In the genomic region with DNA sequence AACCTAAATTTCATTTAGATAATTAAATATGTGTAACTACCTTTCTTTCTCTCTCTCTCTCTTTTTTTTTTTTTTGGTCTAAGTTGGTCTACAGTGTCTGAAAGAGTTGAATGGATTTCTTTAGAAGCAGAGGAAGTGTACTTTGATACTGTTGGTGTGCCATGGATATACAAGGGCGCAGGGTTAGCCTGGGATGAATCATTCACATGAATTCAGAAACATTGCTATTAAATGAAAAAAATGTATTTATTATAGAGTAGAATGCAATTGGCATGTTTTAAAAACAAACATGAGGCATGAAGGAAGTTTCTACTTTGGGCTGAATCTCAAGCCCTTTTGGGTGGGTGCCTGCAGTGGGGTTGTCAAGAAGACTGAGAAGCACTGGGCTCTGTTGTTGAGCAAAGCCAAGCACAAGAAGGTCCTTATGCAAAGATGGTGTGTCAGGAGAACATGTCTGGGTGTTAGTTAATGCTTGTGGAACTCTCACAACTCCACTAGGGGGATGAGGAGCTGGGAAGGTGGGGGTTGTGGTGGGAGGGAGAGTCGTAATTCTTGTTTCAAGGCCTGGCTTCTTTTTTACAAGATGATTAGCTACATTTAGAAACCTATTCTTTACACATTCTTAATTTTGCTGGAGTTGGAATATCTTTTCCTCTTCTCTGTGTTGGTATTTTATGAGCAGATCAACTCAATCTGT, we compare ENCODE assay signal across 15 cellular contexts. TPM values are rescaled to one million over a fixed set of nuclear protein-coding genes. Genes with fewer than 3 reads are reported as not detected.
DNase-seq lines count a peak whose midpoint lies in the region; ATAC-seq and TF ChIP-seq lines count a peak whose summit lies in the region.
"Had no signal": no experiment of that assay in that cellular context is flagged by ENCODE, and none has a peak within 500 bp of the region (broad histone marks: within the 10 kb centered on the region; RNA-seq: fewer than 3 reads in every experiment).

No MANE protein-coding gene starts in this region.

- H3K27ac ChIP-seq in brain microvascular endothelial cell = no peak overlapping the region
- H3K27ac ChIP-seq: colonic mucosa, right atrium auricular region had no signal

- H3K27ac Mint-ChIP-seq in Caco-2 (ENCODE audit: unreplicated experiment) = no peak overlapping the region
- H3K27ac Mint-ChIP-seq in nephron progenitor cell = no peak overlapping the region
- H3K27ac Mint-ChIP-seq: activated naive CD8-positive, alpha-beta T cell treated with anti-CD3 and anti-CD28 coated beads, Interleukin-2, amount 10 ng/mL, durations not matched to agents 7 days and 5 days; CD8-positive, alpha-beta T cell had no signal

- POLR2A ChIA-PET in Caco-2 (lab: Charles Lee) = no interaction called here

- H3K36me3 ChIP-seq in Caco-2 (ENCODE audit: control insufficient read depth, insufficient read depth, low read length) = no peaks in the 10 kb centered on the region
- no peaks in the 10 kb centered on the region for H3K36me3 ChIP-seq in brain microvascular endothelial cell (replicated peaks)
- H3K36me3 ChIP-seq: colonic mucosa, right atrium auricular region had no signal

- BruUV-seq in Caco-2 (replicated peaks; lab: Mats Ljungman, UMichigan) = no TSS peak

- in situ Hi-C loops in brain microvascular endothelial cell (cut with HindIII; ENCODE audit: low pct_ligation_motif_present, low sequenced_read_pairs) = no loop called here

- H3K4me3 ChIP-seq in Caco-2 (ENCODE audit: low read depth, low read length) = no peak overlapping the region
- no peak overlapping the region for H3K4me3 ChIP-seq in brain microvascular endothelial cell (ENCODE audit: low read depth, low read length)
- H3K4me3 ChIP-seq: colonic mucosa, right atrium auricular region had no signal

- H3K9me3 Mint-ChIP-seq in Caco-2 (ENCODE audit: unreplicated experiment) (no peaks in the 10 kb centered on the region), nephron progenitor cell (peaks cover 7% of the 10 kb centered on the region)
- H3K9me3 Mint-ChIP-seq: activated naive CD8-positive, alpha-beta T cell treated with anti-CD3 and anti-CD28 coated beads, Interleukin-2, amount 10 ng/mL, durations not matched to agents 7 days and 5 days; CD8-positive, alpha-beta T cell had no signal

- H3K4me1 Mint-ChIP-seq in Caco-2 (ENCODE audit: low read depth, unreplicated experiment) (no peaks in the 10 kb centered on the region), nephron progenitor cell (peaks cover 47% of the 10 kb centered on the region)
- H3K4me1 Mint-ChIP-seq: activated naive CD8-positive, alpha-beta T cell treated with anti-CD3 and anti-CD28 coated beads, Interleukin-2, amount 10 ng/mL, durations not matched to agents 7 days and 5 days had no signal

- no peak overlapping the region for H3K4me3 Mint-ChIP-seq in Caco-2 (ENCODE audit: unreplicated experiment)
- peak overlapping the region; percentile 42 for H3K4me3 Mint-ChIP-seq in nephron progenitor cell
- H3K4me3 Mint-ChIP-seq: activated naive CD8-positive, alpha-beta T cell treated with anti-CD3 and anti-CD28 coated beads, Interleukin-2, amount 10 ng/mL, durations not matched to agents 7 days and 5 days; CD8-positive, alpha-beta T cell had no signal

- no peaks in the 10 kb centered on the region for H3K9me3 ChIP-seq in Caco-2
- H3K9me3 ChIP-seq: colonic mucosa, right atrium auricular region had no signal

- ATAC-seq in GM21825 (IDR thresholded peaks at IDR 0.05; ENCODE audit: unreplicated experiment) (no peak), HG03108 (IDR thresholded peaks at IDR 0.05; ENCODE audit: unreplicated experiment) (no peak)
- ATAC-seq: CD8-positive, alpha-beta T cell had no signal

- intact Hi-C loops in Caco-2 (cut with micrococcal nuclease; ENCODE audit: unreplicated experiment) = loop anchor here (1.0 to 2.0 kb wide), 2 partner anchors 173 to 371 kb away; no protein-coding TSS in a partner anchor

- H3K27me3 ChIP-seq in Caco-2 (replicated peaks; ENCODE audit: control insufficient read depth, insufficient read depth, low read length) = no peaks in the 10 kb centered on the region
- H3K27me3 ChIP-seq in brain microvascular endothelial cell (replicated peaks) = no peaks in the 10 kb centered on the region
- H3K27me3 ChIP-seq: colonic mucosa, right atrium auricular region had no signal

- DNase-seq in Caco-2 (peak; percentile 40 to 44), HuH-7 (ENCODE audit: low spot score) (peak; percentile 62), brain microvascular endothelial cell (no peak), nephron progenitor cell (peak; percentile 18), SHP77 (lab: John Stamatoyannopoulos, UW) (no peak), occipital lobe (lab: John Stamatoyannopoulos, UW) (no peak)
- DNase-seq: activated CD8-positive, alpha-beta memory T cell treated with anti-CD3 and anti-CD28 coated beads, Interleukin-2, amount 50 U/mL, for 48 hours; activated naive CD8-positive, alpha-beta T cell treated with anti-CD3 and anti-CD28 coated beads, Interleukin-2, amount 10 ng/mL, durations not matched to agents 7 days and 5 days; CD8-positive, alpha-beta T cell; colonic mucosa; NCI-H1417 treated with DMSO at 0.1 percent for 48 hours; NCI-H774 had no signal

- no peaks in the 10 kb centered on the region for H3K36me3 Mint-ChIP-seq in Caco-2 (ENCODE audit: insufficient read depth, unreplicated experiment)
- peaks cover 17% of the 10 kb centered on the region for H3K36me3 Mint-ChIP-seq in nephron progenitor cell (ENCODE audit: low read depth)
- H3K36me3 Mint-ChIP-seq: activated naive CD8-positive, alpha-beta T cell treated with anti-CD3 and anti-CD28 coated beads, Interleukin-2, amount 10 ng/mL, durations not matched to agents 7 days and 5 days; CD8-positive, alpha-beta T cell had no signal

- CTCF ChIA-PET in Caco-2 (lab: Charles Lee) = interaction anchor here (0.6 kb wide), 1 partner anchor 79 kb away, joined by 5 read pairs; no protein-coding TSS in a partner anchor

- peak; percentile 33 to 43 for TF ChIP-seq CTCF in Caco-2 (IDR thresholded peaks at IDR 0.05; ENCODE audit: insufficient read depth in 1 of 2, low read depth in 1 of 2, low read length in 1 of 2, severe bottlenecking in 1 of 2, unreplicated experiment in 1 of 2)
- TF ChIP-seq CTCF in brain microvascular endothelial cell (IDR thresholded peaks at IDR 0.05; ENCODE audit: low read depth, low read length, missing control alignments) = peak; percentile 40
- TF ChIP-seq CTCF in nephron progenitor cell (IDR thresholded peaks at IDR 0.05) = peak; percentile 44

- no peaks in the 10 kb centered on the region for H3K4me1 ChIP-seq in Caco-2
- H3K4me1 ChIP-seq: colonic mucosa, right atrium auricular region had no signal

- no peaks in the 10 kb centered on the region for H3K27me3 Mint-ChIP-seq in Caco-2 (ENCODE audit: insufficient read depth, unreplicated experiment)
- no peaks in the 10 kb centered on the region for H3K27me3 Mint-ChIP-seq in nephron progenitor cell (ENCODE audit: low read depth, poor library complexity)

RNA-seq across cellular contexts. Expression of gene LYPD6, which starts 57.9 kb away (rescaled TPM):
- total RNA-seq in Caco-2 (2022) (9.0 and 10.5 TPM in 2 replicates), occipital lobe (14.3 TPM)
- total RNA-seq: activated naive CD8-positive, alpha-beta T cell treated with anti-CD3 and anti-CD28 coated beads, Interleukin-2, amount 10 ng/mL, durations not matched to agents 7 days and 5 days; CD8-positive, alpha-beta T cell had no signal

Comparison
In these comparisons a context has a peak if more than half of its experiments do, and no peak if none do; other contexts are left out.
1. DNase-seq: peak in Caco-2 (2 of 2), HuH-7 (single experiment) and nephron progenitor cell (single experiment); none in brain microvascular endothelial cell (single experiment), SHP77 (0 of 2) and occipital lobe (single experiment).
2. Peak in every context shown above with its lines, with median percentiles within 50 percentile points of each other: CTCF ChIP-seq.